8 cellular contexts compared by ENCODE assay signal in the genomic region with DNA sequence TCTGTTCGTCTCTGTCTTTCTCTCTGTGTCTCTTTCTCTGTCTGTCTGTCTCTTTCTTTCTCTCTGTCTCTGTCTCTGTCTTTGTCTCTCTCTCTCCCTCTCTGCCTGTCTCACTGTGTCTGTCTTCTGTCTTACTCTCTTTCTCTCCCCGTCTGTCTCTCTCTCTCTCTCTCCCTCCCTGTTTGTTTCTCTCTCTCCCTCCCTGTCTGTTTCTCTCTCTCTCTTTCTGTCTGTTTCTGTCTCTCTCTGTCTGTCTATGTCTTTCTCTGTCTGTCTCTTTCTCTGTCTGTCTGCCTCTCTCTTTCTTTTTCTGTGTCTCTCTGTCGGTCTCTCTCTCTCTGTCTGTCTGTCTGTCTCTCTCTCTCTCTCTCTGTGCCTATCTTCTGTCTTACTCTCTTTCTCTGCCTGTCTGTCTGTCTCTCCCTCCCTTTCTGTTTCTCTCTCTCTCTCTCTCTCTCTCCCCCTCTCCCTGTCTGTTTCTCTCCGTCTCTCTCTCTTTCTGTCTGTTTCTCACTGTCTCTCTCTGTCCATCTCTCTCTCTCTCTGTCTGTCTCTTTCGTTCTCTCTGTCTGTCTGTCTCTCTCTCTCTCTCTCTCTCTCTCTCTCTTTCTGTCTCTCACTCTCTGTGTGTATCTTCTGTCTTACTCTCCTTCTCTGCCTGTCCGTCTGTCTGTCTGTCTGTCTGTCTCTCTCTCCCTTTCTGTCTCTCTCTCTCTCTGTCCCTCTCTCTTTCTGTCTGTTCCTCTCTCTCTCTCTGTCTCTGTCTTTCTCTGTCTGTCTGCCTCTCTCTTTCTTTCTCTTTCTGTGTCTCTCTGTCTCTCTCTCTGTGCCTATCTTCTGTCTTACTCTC.
DNase-seq lines count a peak whose midpoint lies in the region; ATAC-seq, FAIRE-seq and TF ChIP-seq lines count a peak whose summit lies in the region.
"Not testable (repeated sequence)": the region's sequence is repeated elsewhere in the genome, so short reads cannot be mapped to it uniquely, and the experiment has no call there.

No MANE protein-coding gene starts in this region.

- not testable (repeated sequence) for TF ChIP-seq EP300 in K562 (IDR thresholded peaks at IDR 0.05; ENCODE audit: low read length); HepG2 (IDR thresholded peaks at IDR 0.05; ENCODE audit: low read depth in 2 of 2, low read length in 2 of 2); HepG2 (CRISPR knock-in tag; IDR thresholded peaks at IDR 0.05; ENCODE audit: borderline replicate concordance)

- H3K36me3 ChIP-seq in DND-41 (ENCODE audit: insufficient read depth, low read length); K562 (ENCODE audit: control insufficient read depth, insufficient read depth, low read length); HepG2 (replicated peaks in 1 of 2; ENCODE audit: control insufficient read depth in 1 of 2, insufficient read depth in 2 of 2, low read length in 2 of 2): not testable (repeated sequence)

- in situ Hi-C loops in K562 (cut with MboI); HepG2 (cut with HindIII; ENCODE audit: extremely low pct_ligation_motif_present, low pct_unique_long_range_greater_than_20kb): not testable (repeated sequence)

- H3K79me2 ChIP-seq in DND-41 (ENCODE audit: insufficient read depth, low read length); K562 (ENCODE audit: control insufficient read depth, insufficient read depth, low read length); HepG2 (ENCODE audit: insufficient read depth, low read length): not testable (repeated sequence)

- not testable (repeated sequence) for H3K4me1 ChIP-seq in DND-41 (ENCODE audit: insufficient read depth, low read length); K562 (replicated peaks in 1 of 2; ENCODE audit: control insufficient read depth in 2 of 2, insufficient read depth in 2 of 2, low read length in 2 of 2); HepG2 (ENCODE audit: insufficient read depth, low read length)

- not testable (repeated sequence) for H3K4me3 ChIP-seq in DND-41 (ENCODE audit: low read depth in 1 of 2, low read length in 2 of 2); K562; HepG2 (replicated peaks in 1 of 3; ENCODE audit: insufficient read depth in 1 of 3, low read depth in 2 of 3, low read length in 3 of 3)

- TF ChIP-seq RAD21 in K562 (CRISPR knock-in tag; conservative IDR thresholded peaks at IDR 0.05 in 1 of 2, IDR thresholded peaks at IDR 0.05 in 1 of 2); HepG2 (CRISPR knock-in tag; IDR thresholded peaks at IDR 0.05): not testable (repeated sequence)

- CTCF ChIA-PET in K562 (lab: Yijun Ruan, JAX; ENCODE audit: low intra/inter-chr PET ratio); HepG2 (lab: Yijun Ruan, JAX; ENCODE audit: low intra/inter-chr PET ratio, low total read pairs): not testable (repeated sequence)

- H4K20me1 ChIP-seq in DND-41 (ENCODE audit: insufficient read depth, low read length); K562 (replicated peaks; ENCODE audit: control insufficient read depth, insufficient read depth, low read length); HepG2 (ENCODE audit: insufficient read depth, low read length): not testable (repeated sequence)

- not testable (repeated sequence) for H3K4me1 Mint-ChIP-seq in stimulated activated naive B cell treated with anti-CD40 and anti-IgM and Interleukin-4, amounts not matched to agents 10 μg/mL and 1 μg/mL and 100 μg/mL, for 72 hours

- not testable (repeated sequence) for H3K27me3 Mint-ChIP-seq in stimulated activated naive B cell treated with anti-CD40 and anti-IgM and Interleukin-4, amounts not matched to agents 10 μg/mL and 1 μg/mL and 100 μg/mL, for 72 hours

- H3K27me3 ChIP-seq in DND-41 (ENCODE audit: insufficient read depth, low read length, poor library complexity); K562 (ENCODE audit: control insufficient read depth in 2 of 2, insufficient read depth in 2 of 2, low read length in 2 of 2); HepG2 (ENCODE audit: control insufficient read depth in 1 of 2, insufficient read depth in 2 of 2, low read length in 2 of 2): not testable (repeated sequence)

- not testable (repeated sequence) for H3K9me1 ChIP-seq in K562 (ENCODE audit: control insufficient read depth, insufficient read depth, low read length)

- H2AFZ ChIP-seq in DND-41 (ENCODE audit: low read depth, low read length); K562 (ENCODE audit: low read depth, low read length); HepG2 (ENCODE audit: low read length): not testable (repeated sequence)

- H3K36me3 Mint-ChIP-seq in stimulated activated naive B cell treated with anti-CD40 and anti-IgM and Interleukin-4, amounts not matched to agents 10 μg/mL and 1 μg/mL and 100 μg/mL, for 72 hours, result not testable (repeated sequence)

- BruUV-seq in K562 (replicated peaks; lab: Mats Ljungman, UMichigan); HepG2 (replicated peaks; lab: Mats Ljungman, UMichigan): not testable (repeated sequence)

- H3K9me3 Mint-ChIP-seq in stimulated activated naive B cell treated with anti-CD40 and anti-IgM and Interleukin-4, amounts not matched to agents 10 μg/mL and 1 μg/mL and 100 μg/mL, for 72 hours, result not testable (repeated sequence)

- FAIRE-seq in K562 (lab: Jason Lieb, UNC); HepG2 (lab: Jason Lieb, UNC): not testable (repeated sequence)

- not testable (repeated sequence) for DNase-seq in DND-41; K562 (ENCODE audit: extremely low read depth in 1 of 4, low spot score in 3 of 4); HepG2 (ENCODE audit: low spot score); stimulated activated naive B cell treated with anti-CD40 and anti-IgM and Interleukin-4, amounts not matched to agents 10 μg/mL and 1 μg/mL and 100 μg/mL, for 72 hours

- WGBS in K562 (ENCODE audit: insufficient coverage, low coverage, missing lambda C conversion rate), result no CpG with 5 or more reads among the region's 6 CpGs
- WGBS in HepG2 (ENCODE audit: low lambda C conversion rate), result no CpG with 5 or more reads among the region's 6 CpGs

- H3K4me3 Mint-ChIP-seq in stimulated activated naive B cell treated with anti-CD40 and anti-IgM and Interleukin-4, amounts not matched to agents 10 μg/mL and 1 μg/mL and 100 μg/mL, for 72 hours, result not testable (repeated sequence)

- not testable (repeated sequence) for H3K27ac Mint-ChIP-seq in stimulated activated naive B cell treated with anti-CD40 and anti-IgM and Interleukin-4, amounts not matched to agents 10 μg/mL and 1 μg/mL and 100 μg/mL, for 72 hours

- POLR2A ChIA-PET in K562 (lab: Yijun Ruan, JAX); HepG2 (lab: Yijun Ruan, JAX): not testable (repeated sequence)

- TF ChIP-seq CTCF in DND-41 (IDR thresholded peaks at IDR 0.05; ENCODE audit: borderline replicate concordance, extremely low read depth, low read length, poor library complexity, severe bottlenecking); K562 (IDR thresholded peaks at IDR 0.05 in 2 of 3, conservative IDR thresholded peaks at IDR 0.05 in 1 of 3; ENCODE audit: insufficient read depth in 2 of 3, low read depth in 1 of 3, low read length in 3 of 3); HepG2 (CRISPR knock-in tag; IDR thresholded peaks at IDR 0.05): not testable (repeated sequence)

- H3K9me3 ChIP-seq in DND-41 (ENCODE audit: insufficient read depth, low read length, severe bottlenecking); K562 (replicated peaks; ENCODE audit: control insufficient read depth, insufficient read depth, low read depth, low read length); HepG2 (ENCODE audit: low read length): not testable (repeated sequence)

- not testable (repeated sequence) for H3K4me2 ChIP-seq in DND-41 (ENCODE audit: insufficient read depth, low read length); K562 (ENCODE audit: insufficient read depth, low read length); HepG2 (ENCODE audit: low read depth, low read length)

- not testable (repeated sequence) for H3K27ac ChIP-seq in DND-41 (ENCODE audit: low read length); K562 (ENCODE audit: extremely low read depth, low read depth, low read length); HepG2 (ENCODE audit: extremely low read length, insufficient read depth, low read length)

- H3K9ac ChIP-seq in DND-41 (ENCODE audit: low read depth, low read length); K562 (ENCODE audit: insufficient read depth in 1 of 2, low read depth in 2 of 2, low read length in 2 of 2); HepG2 (ENCODE audit: insufficient read depth, low read depth, low read length): not testable (repeated sequence)

- peak; percentile 71 for ATAC-seq in DND-41 (ENCODE audit: insufficient read depth, low read depth)
- ATAC-seq in GM21367 (IDR thresholded peaks at IDR 0.05; ENCODE audit: unreplicated experiment), result peak; percentile 62
- ATAC-seq in HG02678 (IDR thresholded peaks at IDR 0.05; ENCODE audit: unreplicated experiment), result peak; percentile 59
- peak; percentile 64 for ATAC-seq in HG03196 (IDR thresholded peaks at IDR 0.05; ENCODE audit: unreplicated experiment)
- peak; percentile 62 for ATAC-seq in SK-N-SH treated with all-trans-retinoic acid at 6 μM for 48 hours
- ATAC-seq in K562, result peak; percentile 72
- ATAC-seq in HepG2, result peak; percentile 82
- ATAC-seq in stimulated activated naive B cell treated with anti-CD40 and anti-IgM and Interleukin-4, amounts not matched to agents 10 μg/mL and 1 μg/mL and 100 μg/mL, for 72 hours (replicated peaks), result peak; percentile 60 to 71

- not testable (repeated sequence) for TF ChIP-seq POLR2A in K562 (conservative IDR thresholded peaks at IDR 0.05); HepG2 (IDR thresholded peaks at IDR 0.05; ENCODE audit: insufficient read depth in 1 of 2, low read depth in 2 of 2, low read length in 2 of 2)

- intact Hi-C loops in K562 (cut with micrococcal nuclease); HepG2 (cut with micrococcal nuclease; ENCODE audit: unreplicated experiment): not testable (repeated sequence)
